In the genomic region with DNA sequence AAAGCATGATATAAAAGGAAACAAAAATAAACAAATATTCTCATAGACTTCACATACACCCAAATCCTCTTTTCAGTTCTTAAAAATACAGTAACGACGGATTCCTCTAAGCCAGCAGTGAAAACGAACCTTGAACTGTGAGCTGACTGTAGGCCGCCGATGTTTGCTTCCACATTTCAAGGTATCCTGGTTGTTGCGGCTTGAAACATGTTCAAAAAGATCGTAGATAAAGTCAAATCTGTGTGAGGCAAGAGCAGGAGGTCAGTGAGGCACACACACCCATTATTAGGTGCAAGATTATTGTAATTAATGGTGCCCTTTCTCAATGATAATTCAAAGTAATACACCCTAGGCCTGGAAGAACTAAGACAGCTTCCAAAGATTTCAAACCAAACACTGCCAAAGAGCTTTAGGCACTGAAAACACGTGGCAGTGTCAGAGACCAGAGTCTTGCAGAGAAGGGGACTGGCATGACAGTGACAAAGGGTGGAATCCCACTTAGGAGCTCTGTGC, we compare ENCODE assay signal across 18 cellular contexts.
"Had no signal": no experiment of that assay in that cellular context is flagged by ENCODE, and none has a peak within 500 bp of the region (broad histone marks: within the 10 kb centered on the region; RNA-seq: fewer than 3 reads in every experiment).

No MANE protein-coding gene starts in this region.

- H3K4me3 Mint-ChIP-seq: activated B cell treated with CpG ODN at 0.5 μM for 24 hours; activated CD4-positive, alpha-beta T cell treated with anti-CD3 and anti-CD28 coated beads, Interleukin-2, amount 10 ng/mL, durations not matched to agents 24 days and 14 days; activated CD8-positive, alpha-beta T cell treated with anti-CD3 and anti-CD28 coated beads, Interleukin-2, amount 10 ng/mL, durations not matched to agents 7 days and 5 days; activated naive CD8-positive, alpha-beta T cell treated with anti-CD3 and anti-CD28 coated beads for 36 hours; effector memory CD8-positive, alpha-beta T cell; stimulated activated memory B cell treated with anti-CD40 and anti-IgM and Interleukin-4, amounts not matched to agents 10 μg/mL and 1 μg/mL and 100 μg/mL, for 72 hours; T-helper 1 cell treated with Interleukin-12 subunit alpha and Interleukin-12 subunit beta and Interleukin-4 antibody, amounts not matched to agents 30 μg/mL and 1 μg/mL, for 36 hours had no signal

- H3K27me3 ChIP-seq: tibial artery, uterus had no signal

- H3K27me3 Mint-ChIP-seq: activated B cell treated with CpG ODN at 0.5 μM for 24 hours; activated CD4-positive, alpha-beta T cell treated with anti-CD3 and anti-CD28 coated beads, Interleukin-2, amount 10 ng/mL, durations not matched to agents 24 days and 14 days; activated naive CD8-positive, alpha-beta T cell treated with anti-CD3 and anti-CD28 coated beads for 36 hours; effector memory CD8-positive, alpha-beta T cell; stimulated activated memory B cell treated with anti-CD40 and anti-IgM and Interleukin-4, amounts not matched to agents 10 μg/mL and 1 μg/mL and 100 μg/mL, for 72 hours had no signal

- H3K4me1 Mint-ChIP-seq: stimulated activated memory B cell treated with anti-CD40 and anti-IgM and Interleukin-4, amounts not matched to agents 10 μg/mL and 1 μg/mL and 100 μg/mL, for 72 hours had no signal

- DNase-seq: activated B cell treated with CpG ODN at 0.5 μM for 24 hours; activated CD4-positive, alpha-beta T cell treated with anti-CD3 and anti-CD28 coated beads, Interleukin-2, amount 10 ng/mL, durations not matched to agents 24 days and 14 days; activated CD8-positive, alpha-beta memory T cell treated with anti-CD3 and anti-CD28 coated beads, Interleukin-2, amount 50 U/mL, for 4 hours; activated CD8-positive, alpha-beta T cell treated with anti-CD3 and anti-CD28 coated beads, Interleukin-2, amount 10 ng/mL, durations not matched to agents 7 days and 5 days; activated naive CD8-positive, alpha-beta T cell treated with anti-CD3 and anti-CD28 coated beads for 36 hours; dermis blood vessel endothelial cell; effector memory CD8-positive, alpha-beta T cell; head of caudate nucleus; left colon; retina; stimulated activated CD4-positive, alpha-beta T cell treated with anti-CD3 and anti-CD28 coated beads, Interleukin-2, amount 100 ng/mL, for 48 hours; tibial artery; uterus had no signal

- H3K4me3 ChIP-seq: lung, tibial artery, uterus had no signal

- H3K36me3 ChIP-seq: uterus had no signal

- FAIRE-seq: frontal cortex, islet of Langerhans had no signal

- H3K27ac Mint-ChIP-seq: activated B cell treated with CpG ODN at 0.5 μM for 24 hours; activated CD4-positive, alpha-beta T cell treated with anti-CD3 and anti-CD28 coated beads, Interleukin-2, amount 10 ng/mL, durations not matched to agents 24 days and 14 days; activated CD8-positive, alpha-beta T cell treated with anti-CD3 and anti-CD28 coated beads, Interleukin-2, amount 10 ng/mL, durations not matched to agents 7 days and 5 days; activated naive CD8-positive, alpha-beta T cell treated with anti-CD3 and anti-CD28 coated beads for 36 hours; effector memory CD8-positive, alpha-beta T cell; stimulated activated memory B cell treated with anti-CD40 and anti-IgM and Interleukin-4, amounts not matched to agents 10 μg/mL and 1 μg/mL and 100 μg/mL, for 72 hours; T-helper 1 cell treated with Interleukin-12 subunit alpha and Interleukin-12 subunit beta and Interleukin-4 antibody, amounts not matched to agents 30 μg/mL and 1 μg/mL, for 36 hours had no signal

- H3K36me3 Mint-ChIP-seq: activated naive CD8-positive, alpha-beta T cell treated with anti-CD3 and anti-CD28 coated beads for 36 hours; stimulated activated memory B cell treated with anti-CD40 and anti-IgM and Interleukin-4, amounts not matched to agents 10 μg/mL and 1 μg/mL and 100 μg/mL, for 72 hours had no signal

- H3K9me3 ChIP-seq: tibial artery, uterus had no signal

- ATAC-seq: activated CD8-positive, alpha-beta T cell treated with anti-CD3 and anti-CD28 coated beads, Interleukin-2, amount 10 ng/mL, durations not matched to agents 7 days and 5 days; effector memory CD8-positive, alpha-beta T cell; left colon; stimulated activated memory B cell treated with anti-CD40 and anti-IgM and Interleukin-4, amounts not matched to agents 10 μg/mL and 1 μg/mL and 100 μg/mL, for 72 hours had no signal

- H3K9me3 Mint-ChIP-seq: activated B cell treated with CpG ODN at 0.5 μM for 24 hours; activated CD4-positive, alpha-beta T cell treated with anti-CD3 and anti-CD28 coated beads, Interleukin-2, amount 10 ng/mL, durations not matched to agents 24 days and 14 days; activated naive CD8-positive, alpha-beta T cell treated with anti-CD3 and anti-CD28 coated beads for 36 hours; effector memory CD8-positive, alpha-beta T cell; stimulated activated memory B cell treated with anti-CD40 and anti-IgM and Interleukin-4, amounts not matched to agents 10 μg/mL and 1 μg/mL and 100 μg/mL, for 72 hours; T-helper 1 cell treated with Interleukin-12 subunit alpha and Interleukin-12 subunit beta and Interleukin-4 antibody, amounts not matched to agents 30 μg/mL and 1 μg/mL, for 36 hours had no signal

- H3K27ac ChIP-seq: tibial artery, uterus had no signal

- H3K4me1 ChIP-seq: tibial artery, uterus had no signal
